Comparison of ENCODE assay signal across 28 cellular contexts in genomic region chr15:58862326-58862725, GRCh38.
"Had no signal": no experiment of that assay in that cellular context is flagged by ENCODE, and none has a peak within 500 bp of the region (broad histone marks: within the 10 kb centered on the region; RNA-seq: fewer than 3 reads in every experiment).

No MANE protein-coding gene starts in this region.

- FAIRE-seq: frontal cortex, kidney had no signal

- H3K36me3 ChIP-seq: colonic mucosa, prostate gland, right atrium auricular region, suprapubic skin, transverse colon, upper lobe of right lung, uterus had no signal

- H3K9me3 ChIP-seq: colonic mucosa, esophagus muscularis mucosa, prostate gland, right atrium auricular region, suprapubic skin, transverse colon, upper lobe of right lung, uterus had no signal

- H3K4me2 ChIP-seq: smooth muscle cell had no signal

- H3K27ac Mint-ChIP-seq: dendritic cell treated with granulocyte-macrophage colony-stimulating factor and Interleukin-4, amounts not matched to agents 40 ng/mL and 50 ng/mL, for 4 days; endodermal cell; naive thymus-derived CD8-positive, alpha-beta T cell; nephron progenitor cell; stimulated activated naive CD8-positive, alpha-beta T cell treated with anti-CD3 and anti-CD28 coated beads, Interleukin-15, amount 100 ng/mL, for 72 hours had no signal

- H3K27me3 ChIP-seq: colonic mucosa, esophagus muscularis mucosa, right atrium auricular region, suprapubic skin, transverse colon, upper lobe of right lung, uterus had no signal

- H3K4me1 ChIP-seq: colonic mucosa, prostate gland, upper lobe of right lung, uterus had no signal

- H3K4me3 ChIP-seq: colonic mucosa, esophagus muscularis mucosa, lung, prostate gland, right atrium auricular region, smooth muscle cell, suprapubic skin, transverse colon, upper lobe of right lung, uterus had no signal

- H3K9me3 Mint-ChIP-seq: dendritic cell treated with granulocyte-macrophage colony-stimulating factor and Interleukin-4, amounts not matched to agents 40 ng/mL and 50 ng/mL, for 4 days; naive thymus-derived CD8-positive, alpha-beta T cell; stimulated activated naive CD8-positive, alpha-beta T cell treated with anti-CD3 and anti-CD28 coated beads, Interleukin-15, amount 100 ng/mL, for 72 hours had no signal

- DNase-seq: colonic mucosa; effector CD8-positive, alpha-beta T cell; endodermal cell; kidney; mesenchymal stem cell; midbrain; naive thymus-derived CD8-positive, alpha-beta T cell; nephron progenitor cell; nucleus accumbens; stimulated activated CD4-positive, alpha-beta T cell treated with anti-CD3 and anti-CD28 coated beads, Interleukin-12 subunit alpha, Interleukin-12 subunit beta, amount 100 ng/mL, for 4 hours; stimulated activated CD4-positive, alpha-beta T cell treated with anti-CD3 and anti-CD28 coated beads, Interleukin-1b, Interleukin-23, amount 100 ng/mL, for 48 hours; stimulated activated CD4-positive, alpha-beta T cell treated with anti-CD3 and anti-CD28 coated beads, Interleukin-4, amount 100 ng/mL, for 1 hour; stimulated activated CD8-positive, alpha-beta memory T cell treated with anti-CD3 and anti-CD28 coated beads, Interleukin-4, amount 100 ng/mL, for 48 hours; stimulated activated naive CD4-positive, alpha-beta T cell; stimulated activated naive CD8-positive, alpha-beta T cell treated with anti-CD3 and anti-CD28 coated beads, Interleukin-15, amount 100 ng/mL, for 72 hours; transverse colon; upper lobe of right lung; uterus had no signal

- H3K27ac ChIP-seq: colonic mucosa, esophagus muscularis mucosa, prostate gland, right atrium auricular region, suprapubic skin, transverse colon, upper lobe of right lung, uterus had no signal

- H3K4me3 Mint-ChIP-seq: dendritic cell treated with granulocyte-macrophage colony-stimulating factor and Interleukin-4, amounts not matched to agents 40 ng/mL and 50 ng/mL, for 4 days; endodermal cell; naive thymus-derived CD8-positive, alpha-beta T cell; nephron progenitor cell; stimulated activated naive CD8-positive, alpha-beta T cell treated with anti-CD3 and anti-CD28 coated beads, Interleukin-15, amount 100 ng/mL, for 72 hours had no signal

- ATAC-seq: left lobe of liver; naive thymus-derived CD8-positive, alpha-beta T cell; sciatic nerve; stimulated activated naive CD8-positive, alpha-beta T cell treated with anti-CD3 and anti-CD28 coated beads, Interleukin-15, amount 100 ng/mL, for 72 hours; upper lobe of right lung had no signal
